ENCODE assay signal across 18 cellular contexts in genomic region chr20:55514498-55514897, GRCh38.
"Had no signal": no experiment of that assay in that cellular context is flagged by ENCODE, and none has a peak within 500 bp of the region (broad histone marks: within the 10 kb centered on the region; RNA-seq: fewer than 3 reads in every experiment).

No MANE protein-coding gene starts in this region.

- H3K4me1 Mint-ChIP-seq: stimulated activated naive B cell treated with anti-CD40 and anti-IgM and Interleukin-4, amounts not matched to agents 10 μg/mL and 1 μg/mL and 100 μg/mL, for 72 hours had no signal

- ATAC-seq: activated naive CD4-positive, alpha-beta T cell treated with anti-CD3 and anti-CD28 coated beads, Interleukin-2, amount 50 U/mL, for 72 hours; effector memory CD8-positive, alpha-beta T cell; left lung; stimulated activated naive B cell treated with anti-CD40 and anti-IgM and Interleukin-4, amounts not matched to agents 10 μg/mL and 1 μg/mL and 100 μg/mL, for 72 hours; upper lobe of right lung had no signal

- H3K4me3 Mint-ChIP-seq: activated T-helper 1 cell treated with anti-CD3 and anti-CD28 coated beads, Interleukin-12 subunit alpha, Interleukin-12 subunit beta, Interleukin-2, Interleukin-4 antibody, amounts not matched to agents 30 ng/mL and 10 ng/mL and 1 ng/mL, durations not matched to agents 14 hours and 24 hours and 36 hours; effector memory CD8-positive, alpha-beta T cell; nephron progenitor cell; stimulated activated naive B cell treated with anti-CD40 and anti-IgM and Interleukin-4, amounts not matched to agents 10 μg/mL and 1 μg/mL and 100 μg/mL, for 72 hours; T-helper 2 cell treated with Interferon-gamma antibody and Interleukin-4, amounts not matched to agents 5 μg/mL and 100 μg/mL, for 36 hours had no signal

- DNase-seq: activated CD4-positive, alpha-beta T cell treated with anti-CD3 and anti-CD28 coated beads, Interleukin-2, amount 50 U/mL, for 4 hours; activated gamma-delta T cell treated with Interleukin-2 at 50 U/mL for 16 hours; dermis blood vessel endothelial cell; effector memory CD8-positive, alpha-beta T cell; foreskin fibroblast; glutamatergic neuron; hippocampal formation; left lung; nephron progenitor cell; nucleus accumbens; retina; stimulated activated naive B cell treated with anti-CD40 and anti-IgM and Interleukin-4, amounts not matched to agents 10 μg/mL and 1 μg/mL and 100 μg/mL, for 72 hours; upper lobe of right lung had no signal

- H3K27ac Mint-ChIP-seq: activated naive CD4-positive, alpha-beta T cell treated with anti-CD3 and anti-CD28 coated beads, Interleukin-2, amount 50 U/mL, for 72 hours; activated T-helper 1 cell treated with anti-CD3 and anti-CD28 coated beads, Interleukin-12 subunit alpha, Interleukin-12 subunit beta, Interleukin-2, Interleukin-4 antibody, amounts not matched to agents 30 ng/mL and 10 ng/mL and 1 ng/mL, durations not matched to agents 14 hours and 24 hours and 36 hours; effector memory CD8-positive, alpha-beta T cell; nephron progenitor cell; stimulated activated naive B cell treated with anti-CD40 and anti-IgM and Interleukin-4, amounts not matched to agents 10 μg/mL and 1 μg/mL and 100 μg/mL, for 72 hours; T-helper 2 cell treated with Interferon-gamma antibody and Interleukin-4, amounts not matched to agents 5 μg/mL and 100 μg/mL, for 36 hours had no signal

- H3K36me3 Mint-ChIP-seq: activated naive CD4-positive, alpha-beta T cell treated with anti-CD3 and anti-CD28 coated beads, Interleukin-2, amount 50 U/mL, for 72 hours; stimulated activated naive B cell treated with anti-CD40 and anti-IgM and Interleukin-4, amounts not matched to agents 10 μg/mL and 1 μg/mL and 100 μg/mL, for 72 hours had no signal

- FAIRE-seq: islet of Langerhans, TTC549 had no signal

- H3K27me3 Mint-ChIP-seq: effector memory CD8-positive, alpha-beta T cell; stimulated activated naive B cell treated with anti-CD40 and anti-IgM and Interleukin-4, amounts not matched to agents 10 μg/mL and 1 μg/mL and 100 μg/mL, for 72 hours had no signal
